In the genomic region with DNA sequence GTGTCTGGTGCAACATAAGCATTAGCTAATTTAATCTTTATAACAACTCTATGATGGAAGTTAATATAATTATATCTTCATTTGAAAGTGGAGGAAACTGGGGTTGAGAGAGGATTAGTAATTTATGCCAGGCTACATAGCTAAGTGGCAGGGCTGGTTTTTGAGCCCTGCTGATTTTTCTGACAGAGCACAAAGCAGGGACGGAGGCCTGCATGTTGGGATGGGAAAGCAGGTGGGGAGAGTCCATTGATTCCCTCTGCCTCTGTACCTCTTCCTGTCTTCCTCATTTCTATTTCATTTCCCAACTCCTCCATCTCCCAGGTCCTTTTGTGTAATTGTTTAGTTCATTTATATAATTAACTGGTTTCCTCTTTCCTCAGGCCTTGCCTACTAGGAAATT, we compare ENCODE assay signal across 20 cellular contexts.
"Had no signal": no experiment of that assay in that cellular context is flagged by ENCODE, and none has a peak within 500 bp of the region (broad histone marks: within the 10 kb centered on the region; RNA-seq: fewer than 3 reads in every experiment).

No MANE protein-coding gene starts in this region.

- H3K4me3 Mint-ChIP-seq: activated CD8-positive, alpha-beta memory T cell treated with anti-CD3 and anti-CD28 coated beads, Interleukin-2, amount 10 ng/mL, durations not matched to agents 7 days and 5 days; activated naive CD4-positive, alpha-beta T cell treated with anti-CD3 and anti-CD28 coated beads for 36 hours; activated naive CD8-positive, alpha-beta T cell treated with anti-CD3 and anti-CD28 coated beads, Interleukin-2, amount 50 U/mL, for 24 hours; stimulated activated naive B cell treated with anti-CD40 and anti-IgM and Interleukin-4, amounts not matched to agents 10 μg/mL and 1 μg/mL and 100 μg/mL, for 72 hours had no signal

- H3K36me3 Mint-ChIP-seq: stimulated activated naive B cell treated with anti-CD40 and anti-IgM and Interleukin-4, amounts not matched to agents 10 μg/mL and 1 μg/mL and 100 μg/mL, for 72 hours had no signal

- H3K9ac ChIP-seq: parathyroid adenoma had no signal

- H3K4me1 Mint-ChIP-seq: activated CD8-positive, alpha-beta memory T cell treated with anti-CD3 and anti-CD28 coated beads, Interleukin-2, amount 10 ng/mL, durations not matched to agents 7 days and 5 days had no signal

- H3K4me1 ChIP-seq: parathyroid adenoma had no signal

- H3K4me3 ChIP-seq: breast epithelium, lung, transverse colon had no signal

- H3K36me3 ChIP-seq: breast epithelium, transverse colon had no signal

- H3K9me3 Mint-ChIP-seq: activated naive CD4-positive, alpha-beta T cell treated with anti-CD3 and anti-CD28 coated beads for 36 hours; activated naive CD8-positive, alpha-beta T cell treated with anti-CD3 and anti-CD28 coated beads, Interleukin-2, amount 50 U/mL, for 24 hours; activated T-helper 2 cell treated with anti-CD3 and anti-CD28 coated beads, Interferon-gamma antibody, Interleukin-2, Interleukin-4, amounts not matched to agents 10 μg/mL and 5 μg/mL and 100 μg/mL, durations not matched to agents 14 hours and 24 hours and 36 hours had no signal

- H3K27me3 ChIP-seq: breast epithelium, foreskin keratinocyte, transverse colon had no signal

- H3K27me3 Mint-ChIP-seq: activated naive CD8-positive, alpha-beta T cell treated with anti-CD3 and anti-CD28 coated beads, Interleukin-2, amount 50 U/mL, for 24 hours; stimulated activated naive B cell treated with anti-CD40 and anti-IgM and Interleukin-4, amounts not matched to agents 10 μg/mL and 1 μg/mL and 100 μg/mL, for 72 hours had no signal

- H3K27ac ChIP-seq: foreskin keratinocyte, parathyroid adenoma, transverse colon had no signal

- ATAC-seq: activated CD8-positive, alpha-beta memory T cell treated with anti-CD3 and anti-CD28 coated beads, Interleukin-2, amount 10 ng/mL, durations not matched to agents 7 days and 5 days; activated naive CD8-positive, alpha-beta T cell treated with anti-CD3 and anti-CD28 coated beads, Interleukin-2, amount 50 U/mL, for 24 hours; foreskin keratinocyte; stimulated activated naive B cell treated with anti-CD40 and anti-IgM and Interleukin-4, amounts not matched to agents 10 μg/mL and 1 μg/mL and 100 μg/mL, for 72 hours had no signal

- H3K9me3 ChIP-seq: breast epithelium, transverse colon had no signal

- DNase-seq: activated CD4-positive, alpha-beta T cell treated with anti-CD3 and anti-CD28 coated beads for 1 hour; activated CD4-positive, alpha-beta T cell treated with anti-CD3 and anti-CD28 coated beads, Interleukin-2, amount 50 U/mL, for 48 hours; activated CD8-positive, alpha-beta memory T cell treated with anti-CD3 and anti-CD28 coated beads, Interleukin-2, amount 10 ng/mL, durations not matched to agents 7 days and 5 days; activated naive CD4-positive, alpha-beta T cell treated with anti-CD3 and anti-CD28 coated beads for 36 hours; activated naive CD8-positive, alpha-beta T cell treated with anti-CD3 and anti-CD28 coated beads, Interleukin-2, amount 50 U/mL, for 24 hours; activated T-cell treated with anti-CD3 and anti-CD28 coated beads, Interleukin-2, amount 50 U/mL, for 1 hour; cerebellar nuclear complex; effector memory CD4-positive, alpha-beta T cell; foreskin keratinocyte; glutamatergic neuron; kidney glomerular epithelial cell; stimulated activated CD4-positive, alpha-beta T cell treated with anti-CD3 and anti-CD28 coated beads, Interleukin-4, amount 100 ng/mL, for 1 hour; stimulated activated naive B cell treated with anti-CD40 and anti-IgM and Interleukin-4, amounts not matched to agents 10 μg/mL and 1 μg/mL and 100 μg/mL, for 72 hours; T-helper 1 cell; T1000; transverse colon had no signal

- H2AFZ ChIP-seq: parathyroid adenoma had no signal

- H3K27ac Mint-ChIP-seq: activated CD8-positive, alpha-beta memory T cell treated with anti-CD3 and anti-CD28 coated beads, Interleukin-2, amount 10 ng/mL, durations not matched to agents 7 days and 5 days; activated naive CD4-positive, alpha-beta T cell treated with anti-CD3 and anti-CD28 coated beads for 36 hours; activated naive CD8-positive, alpha-beta T cell treated with anti-CD3 and anti-CD28 coated beads, Interleukin-2, amount 50 U/mL, for 24 hours; activated T-helper 2 cell treated with anti-CD3 and anti-CD28 coated beads, Interferon-gamma antibody, Interleukin-2, Interleukin-4, amounts not matched to agents 10 μg/mL and 5 μg/mL and 100 μg/mL, durations not matched to agents 14 hours and 24 hours and 36 hours; stimulated activated naive B cell treated with anti-CD40 and anti-IgM and Interleukin-4, amounts not matched to agents 10 μg/mL and 1 μg/mL and 100 μg/mL, for 72 hours had no signal
